ENCODE assay signal across 1 cellular context in genomic region chr22:40055143-40055926, GRCh38.
TF ChIP-seq lines count a peak whose summit lies in the region.

No MANE protein-coding gene starts in this region.

TF ChIP-seq in K562, 482 proteins besides CTCF, POLR2A, EP300 and RAD21 (continued from another document and continues in another):
- no peak for TF ChIP-seq REST (CRISPR knock-in tag; IDR thresholded peaks at IDR 0.05; ENCODE audit: low read depth)
- TF ChIP-seq FOXA1 (IDR thresholded peaks at IDR 0.05; ENCODE audit: borderline replicate concordance) = no peak
- peak; percentile 84 for TF ChIP-seq HES1 (IDR thresholded peaks at IDR 0.05; ENCODE audit: low read depth)
- TF ChIP-seq BRF1 (IDR thresholded peaks at IDR 0.05; ENCODE audit: borderline replicate concordance, extremely low read depth, insufficient read length) = no peak
- no peak for TF ChIP-seq ZFX (CRISPR knock-in tag; IDR thresholded peaks at IDR 0.05)
- no peak for TF ChIP-seq ZBTB17 (CRISPR knock-in tag; IDR thresholded peaks at IDR 0.05)
- TF ChIP-seq, protein P1, sequence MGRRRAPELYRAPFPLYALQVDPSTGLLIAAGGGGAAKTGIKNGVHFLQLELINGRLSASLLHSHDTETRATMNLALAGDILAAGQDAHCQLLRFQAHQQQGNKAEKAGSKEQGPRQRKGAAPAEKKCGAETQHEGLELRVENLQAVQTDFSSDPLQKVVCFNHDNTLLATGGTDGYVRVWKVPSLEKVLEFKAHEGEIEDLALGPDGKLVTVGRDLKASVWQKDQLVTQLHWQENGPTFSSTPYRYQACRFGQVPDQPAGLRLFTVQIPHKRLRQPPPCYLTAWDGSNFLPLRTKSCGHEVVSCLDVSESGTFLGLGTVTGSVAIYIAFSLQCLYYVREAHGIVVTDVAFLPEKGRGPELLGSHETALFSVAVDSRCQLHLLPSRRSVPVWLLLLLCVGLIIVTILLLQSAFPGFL (CRISPR knock-in tag; IDR thresholded peaks at IDR 0.05) = no peak
- peak; percentile 72; the same call in 1 of the 2 replicates for TF ChIP-seq GATAD2B (IDR thresholded peaks at IDR 0.05; ENCODE audit: borderline replicate concordance)
- TF ChIP-seq CBFA2T3 (IDR thresholded peaks at IDR 0.05) = peak; percentile 86
- peak; percentile 95 for TF ChIP-seq SMARCE1 (IDR thresholded peaks at IDR 0.05)
- TF ChIP-seq ZNF318 (IDR thresholded peaks at IDR 0.05; ENCODE audit: borderline replicate concordance in 1 of 2, low read depth in 1 of 2) = peak in 1 of 2 experiments; percentile 42; a peak in 1 of 4 replicates
- TF ChIP-seq DACH1 (IDR thresholded peaks at IDR 0.05; ENCODE audit: partially characterized antibody) = peak; percentile 34
- peak; percentile 96 for TF ChIP-seq DPF2 (IDR thresholded peaks at IDR 0.05)
- TF ChIP-seq ARNT (IDR thresholded peaks at IDR 0.05) = peak in 1 of 2 experiments; percentile 19; a peak in 1 of 4 replicates
- TF ChIP-seq SP2 (IDR thresholded peaks at IDR 0.05; ENCODE audit: extremely low read depth, low read depth, low read length, poor library complexity, severe bottlenecking) = no peak
- TF ChIP-seq PHF8 (IDR thresholded peaks at IDR 0.05; ENCODE audit: borderline replicate concordance, low read length) = no peak
- TF ChIP-seq SPI1 (IDR thresholded peaks at IDR 0.05; ENCODE audit: borderline replicate concordance, low read depth, low read length) = 0 out of 2 replicates have a peak, but pooled peaks have one; percentile 5
- no peak for TF ChIP-seq NCOA4 (IDR thresholded peaks at IDR 0.05; ENCODE audit: partially characterized antibody)
- peak in 1 of 2 experiments; percentile 85; a peak in 2 of 4 replicates for TF ChIP-seq RCOR1 (IDR thresholded peaks at IDR 0.05; ENCODE audit: borderline replicate concordance in 1 of 2, low read depth in 2 of 2, low read length in 2 of 2)
- no peak for TF ChIP-seq ZNF239 (CRISPR knock-in tag; IDR thresholded peaks at IDR 0.05)
- no peak for TF ChIP-seq SMAD3 (CRISPR knock-in tag; conservative IDR thresholded peaks at IDR 0.05)
- TF ChIP-seq NEUROD1 (IDR thresholded peaks at IDR 0.05; ENCODE audit: borderline replicate concordance, low read depth, low read length, partially characterized antibody) = no peak
- 0 out of 2 replicates have a peak, but pooled peaks have one; percentile 23 for TF ChIP-seq RNF2 (IDR thresholded peaks at IDR 0.05)
- TF ChIP-seq PTTG1 (tag; IDR thresholded peaks at IDR 0.05; ENCODE audit: low read depth) = no peak
- TF ChIP-seq TAL1 (IDR thresholded peaks at IDR 0.05) = peak; percentile 69
- peak; percentile 58; the same call in 1 of the 2 replicates for TF ChIP-seq TCF3 (CRISPR knock-in tag; IDR thresholded peaks at IDR 0.05)
- no peak for TF ChIP-seq PATZ1 (CRISPR knock-in tag; IDR thresholded peaks at IDR 0.05; ENCODE audit: borderline replicate concordance)
- no peak for TF ChIP-seq ZNF3 (CRISPR knock-in tag; IDR thresholded peaks at IDR 0.05)
- TF ChIP-seq, protein P2, sequence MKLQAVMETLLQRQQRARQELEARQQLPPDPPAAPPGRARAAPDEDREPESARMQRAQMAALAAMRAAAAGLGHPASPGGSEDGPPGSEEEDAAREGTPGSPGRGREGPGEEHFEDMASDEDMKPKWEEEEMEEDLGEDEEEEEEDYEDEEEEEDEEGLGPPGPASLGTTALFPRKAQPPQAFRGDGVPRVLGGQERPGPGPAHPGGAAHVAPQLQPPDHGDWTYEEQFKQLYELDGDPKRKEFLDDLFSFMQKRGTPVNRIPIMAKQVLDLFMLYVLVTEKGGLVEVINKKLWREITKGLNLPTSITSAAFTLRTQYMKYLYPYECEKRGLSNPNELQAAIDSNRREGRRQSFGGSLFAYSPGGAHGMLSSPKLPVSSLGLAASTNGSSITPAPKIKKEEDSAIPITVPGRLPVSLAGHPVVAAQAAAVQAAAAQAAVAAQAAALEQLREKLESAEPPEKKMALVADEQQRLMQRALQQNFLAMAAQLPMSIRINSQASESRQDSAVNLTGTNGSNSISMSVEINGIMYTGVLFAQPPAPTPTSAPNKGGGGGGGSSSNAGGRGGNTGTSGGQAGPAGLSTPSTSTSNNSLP (IDR thresholded peaks at IDR 0.05; ENCODE audit: borderline replicate concordance, low read depth, low read length) = peak; percentile 87
- TF ChIP-seq RBBP5 (IDR thresholded peaks at IDR 0.05; ENCODE audit: borderline replicate concordance, insufficient read depth, low read length, poor library complexity, severe bottlenecking) = no peak
- TF ChIP-seq JUN (IDR thresholded peaks at IDR 0.05; ENCODE audit: borderline replicate concordance, low read depth, low read length) = peak; percentile 81
- no peak for TF ChIP-seq JUN (CRISPR knock-in tag; IDR thresholded peaks at IDR 0.05; ENCODE audit: borderline replicate concordance)
- peak; percentile 96 for TF ChIP-seq JUND (IDR thresholded peaks at IDR 0.05; ENCODE audit: borderline replicate concordance, low read depth, low read length)
- TF ChIP-seq JUND (tag; IDR thresholded peaks at IDR 0.05; ENCODE audit: borderline replicate concordance, low read depth, low read length) = peak; percentile 92; the same call in 1 of the 3 replicates
- TF ChIP-seq CREM (IDR thresholded peaks at IDR 0.05; ENCODE audit: low read depth) = peak; percentile 43; the same call in 1 of the 2 replicates
- TF ChIP-seq KDM1A (IDR thresholded peaks at IDR 0.05) = peak; percentile 76 to 80
- no peak for TF ChIP-seq U2AF2 (optimal IDR thresholded peaks at IDR 0.05; ENCODE audit: low read depth, low read length)
- TF ChIP-seq ATF3 (IDR thresholded peaks at IDR 0.05) = peak; percentile 93
- TF ChIP-seq ATF3 (CRISPR knock-in tag; conservative IDR thresholded peaks at IDR 0.05) = no peak
- no peak for TF ChIP-seq ZSCAN29 (IDR thresholded peaks at IDR 0.05)
- peak; percentile 82 for TF ChIP-seq TEAD4 (IDR thresholded peaks at IDR 0.05; ENCODE audit: low read length)
- TF ChIP-seq TEAD4 (CRISPR knock-in tag; IDR thresholded peaks at IDR 0.05; ENCODE audit: borderline replicate concordance) = no peak
- peak; percentile 42 for TF ChIP-seq FOS (IDR thresholded peaks at IDR 0.05; ENCODE audit: extremely low read depth, insufficient read length)
- TF ChIP-seq KAT8 (IDR thresholded peaks at IDR 0.05; ENCODE audit: low read depth) = no peak
- no peak for TF ChIP-seq KDM5B (IDR thresholded peaks at IDR 0.05; ENCODE audit: insufficient replicate concordance, low read depth, low read length)
- TF ChIP-seq MIER1 (IDR thresholded peaks at IDR 0.05; ENCODE audit: low read depth) = no peak
- peak; percentile 45; the same call in 1 of the 2 replicates for TF ChIP-seq FOXM1 (IDR thresholded peaks at IDR 0.05; ENCODE audit: low read depth)
- TF ChIP-seq FOXM1 (CRISPR knock-in tag; IDR thresholded peaks at IDR 0.05; ENCODE audit: low read depth) = no peak
